Comparison of ENCODE assay signal across 24 cellular contexts in the genomic region with DNA sequence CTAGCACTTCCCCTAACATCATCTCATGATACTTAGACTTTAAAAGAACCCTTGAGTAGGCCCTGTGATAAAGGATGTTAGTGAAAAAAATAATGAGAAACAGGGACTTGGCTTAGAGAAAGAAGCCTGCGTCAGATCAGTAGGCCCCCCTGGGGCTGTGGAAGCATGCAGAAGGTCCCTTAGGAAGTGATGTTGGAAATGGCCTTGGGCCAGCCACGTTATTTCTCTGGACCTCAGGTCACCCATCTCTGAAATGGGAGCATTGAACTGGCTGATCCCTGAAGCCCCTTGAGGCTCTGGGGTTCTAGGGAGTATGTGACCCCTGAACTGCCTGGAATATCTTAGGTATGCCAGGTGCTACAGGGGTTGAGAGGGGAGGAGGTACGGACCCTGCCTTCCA. TPM values are rescaled to one million over a fixed set of nuclear protein-coding genes. Genes with fewer than 3 reads are reported as not detected.
DNase-seq lines count a peak whose midpoint lies in the region; ATAC-seq, FAIRE-seq and TF ChIP-seq lines count a peak whose summit lies in the region.
"Had no signal": no experiment of that assay in that cellular context is flagged by ENCODE, and none has a peak within 500 bp of the region (broad histone marks: within the 10 kb centered on the region; RNA-seq: fewer than 3 reads in every experiment).

No MANE protein-coding gene starts in this region.

- no TSS peak for BruUV-seq in HepG2 (replicated peaks; lab: Mats Ljungman, UMichigan)

- H4K20me1 ChIP-seq in HepG2 (ENCODE audit: insufficient read depth, low read length) (no peaks in the 10 kb centered on the region), osteoblast (ENCODE audit: insufficient read depth, low read length) (no peaks in the 10 kb centered on the region)
- H4K20me1 ChIP-seq: BLaER1 had no signal

- in situ Hi-C loops in HepG2 (cut with HindIII; ENCODE audit: extremely low pct_ligation_motif_present, low pct_unique_long_range_greater_than_20kb) = loop anchor here (25.0 kb wide), 1 partner anchor 297 kb away; no protein-coding TSS in a partner anchor

- no peak overlapping the region for H2AFZ ChIP-seq in HepG2 (ENCODE audit: low read length)
- H2AFZ ChIP-seq in osteoblast (ENCODE audit: low read length) = no peak overlapping the region
- H2AFZ ChIP-seq: GM23248 had no signal

- H3K27me3 ChIP-seq in right atrium auricular region = no peaks in the 10 kb centered on the region
- H3K27me3 ChIP-seq in HepG2 (ENCODE audit: control insufficient read depth in 1 of 2, insufficient read depth in 2 of 2, low read length in 2 of 2) = no peaks in the 10 kb centered on the region
- no peaks in the 10 kb centered on the region for H3K27me3 ChIP-seq in right lobe of liver
- H3K27me3 ChIP-seq in heart right ventricle = no peaks in the 10 kb centered on the region
- no peaks in the 10 kb centered on the region for H3K27me3 ChIP-seq in osteoblast (ENCODE audit: insufficient read depth, low read length)
- H3K27me3 ChIP-seq in effector memory CD4-positive, alpha-beta T cell (replicated peaks; ENCODE audit: control insufficient read depth, insufficient read depth, low read length, poor library complexity, severe bottlenecking) = no peaks in the 10 kb centered on the region
- H3K27me3 ChIP-seq: BLaER1 had no signal

- TF ChIP-seq EP300 in HepG2 (IDR thresholded peaks at IDR 0.05; ENCODE audit: low read depth in 2 of 2, low read length in 2 of 2) (no peak), HepG2 (CRISPR knock-in tag; IDR thresholded peaks at IDR 0.05; ENCODE audit: borderline replicate concordance) (no peak)

- CTCF ChIA-PET in HepG2 (lab: Yijun Ruan, JAX; ENCODE audit: low intra/inter-chr PET ratio, low total read pairs) = no interaction called here

- FAIRE-seq in HepG2 (lab: Jason Lieb, UNC) = no peak
- FAIRE-seq: A204.1, GM12878, GM19239, H1 had no signal

- intact Hi-C loops in Right ventricle myocardium inferior (cut with DNase I) = no loop called here
- intact Hi-C loops in HepG2 (cut with micrococcal nuclease; ENCODE audit: unreplicated experiment) = no loop called here
- intact Hi-C loops in right lobe of liver (cut with DNase I) = no loop called here
- intact Hi-C loops in heart right ventricle (cut with DNase I) = loop anchor here in 1 of 10 donors (5.0 kb wide), 1 partner anchor 677 kb away; no protein-coding TSS in a partner anchor

- POLR2A ChIA-PET in HepG2 (lab: Yijun Ruan, JAX) = no interaction called here

- H3K9me3 ChIP-seq in right atrium auricular region (no peaks in the 10 kb centered on the region), HepG2 (ENCODE audit: low read length) (no peaks in the 10 kb centered on the region), right lobe of liver (no peaks in the 10 kb centered on the region), heart right ventricle (no peaks in the 10 kb centered on the region), osteoblast (ENCODE audit: low read depth, low read length) (no peaks in the 10 kb centered on the region)
- no peaks in the 10 kb centered on the region for H3K9me3 ChIP-seq in effector memory CD4-positive, alpha-beta T cell (ENCODE audit: control insufficient read depth, low read length)
- H3K9me3 ChIP-seq: BLaER1, Caco-2 had no signal

- H3K9ac ChIP-seq in HepG2 (ENCODE audit: insufficient read depth, low read depth, low read length) = no peak overlapping the region
- H3K9ac ChIP-seq: BLaER1, GM23248 had no signal

- no peak for DNase-seq in Right ventricle myocardium inferior (ENCODE audit: missing footprints)
- no peak for DNase-seq in right atrium auricular region (ENCODE audit: low spot score)
- DNase-seq in HepG2 (ENCODE audit: low spot score) = no peak
- no peak for DNase-seq in right lobe of liver
- peak; percentile 43 to 54 for DNase-seq in heart right ventricle
- DNase-seq in osteoblast (ENCODE audit: insufficient read length, low spot score, missing footprints) = peak; percentile 76
- DNase-seq in stimulated activated CD4-positive, alpha-beta T cell treated with anti-CD3 and anti-CD28 coated beads, Interleukin-1b, Interleukin-23, amount 100 ng/mL, for 48 hours = no peak
- no peak for DNase-seq in effector memory CD4-positive, alpha-beta T cell
- DNase-seq: Caco-2; CD4-positive, CD25-positive, alpha-beta regulatory T cell; CD8-positive, alpha-beta T cell; DMS153; EL; GDM1; GM23248; H7; HCEC 1CT had no signal

- 97% methylated on average over 2 of the region's 3 CpGs for WGBS in HepG2 (ENCODE audit: low lambda C conversion rate)
- WGBS in right lobe of liver (ENCODE audit: insufficient coverage, low coverage, low lambda C conversion rate, missing lambda C conversion rate) = 80% methylated on average over 1 of the region's 3 CpGs
- WGBS in heart right ventricle, 2 donors = 63 to 73% methylated on average over 3 of the region's 3 CpGs

- TF ChIP-seq POLR2A in HepG2 (IDR thresholded peaks at IDR 0.05; ENCODE audit: insufficient read depth in 1 of 2, low read depth in 2 of 2, low read length in 2 of 2) (no peak), right lobe of liver (IDR thresholded peaks at IDR 0.05) (no peak)

- H3K36me3 ChIP-seq in right atrium auricular region = no peaks in the 10 kb centered on the region
- H3K36me3 ChIP-seq in HepG2 (replicated peaks in 1 of 2; ENCODE audit: control insufficient read depth in 1 of 2, insufficient read depth in 2 of 2, low read length in 2 of 2) = no peaks in the 10 kb centered on the region
- H3K36me3 ChIP-seq in right lobe of liver = no peaks in the 10 kb centered on the region
- H3K36me3 ChIP-seq in heart right ventricle = no peaks in the 10 kb centered on the region
- H3K36me3 ChIP-seq in osteoblast (ENCODE audit: insufficient read depth, low read length) = no peaks in the 10 kb centered on the region
- H3K36me3 ChIP-seq in effector memory CD4-positive, alpha-beta T cell (ENCODE audit: control insufficient read depth, insufficient read depth, low read length) = no peaks in the 10 kb centered on the region

- H3K4me2 ChIP-seq in HepG2 (ENCODE audit: low read depth, low read length) (no peak overlapping the region), osteoblast (ENCODE audit: insufficient read depth, low read length) (no peak overlapping the region)
- H3K4me2 ChIP-seq: BLaER1 had no signal

- H3K79me2 ChIP-seq in HepG2 (ENCODE audit: insufficient read depth, low read length) (no peaks in the 10 kb centered on the region), osteoblast (ENCODE audit: insufficient read depth, low read length) (no peaks in the 10 kb centered on the region)

- no peak overlapping the region for H3K27ac ChIP-seq in right atrium auricular region
- H3K27ac ChIP-seq in HepG2 (ENCODE audit: extremely low read length, insufficient read depth, low read length) = no peak overlapping the region
- no peak overlapping the region for H3K27ac ChIP-seq in right lobe of liver
- no peak overlapping the region for H3K27ac ChIP-seq in heart right ventricle
- no peak overlapping the region for H3K27ac ChIP-seq in osteoblast (ENCODE audit: low read depth, low read length)
- no peak overlapping the region for H3K27ac ChIP-seq in effector memory CD4-positive, alpha-beta T cell (ENCODE audit: insufficient read depth, low read length, poor library complexity, severe bottlenecking)
- H3K27ac ChIP-seq: 22Rv1, BLaER1, C4-2B, GM23248 had no signal

- ATAC-seq in Right ventricle myocardium inferior (peak; percentile 52), HepG2 (no peak), right lobe of liver (no peak), heart right ventricle (peak in 7 of 8 donors; percentile 25 to 69 (median 42))
- ATAC-seq: CD8-positive, alpha-beta T cell; GM12878 had no signal

- no peak overlapping the region for H3K4me3 ChIP-seq in right atrium auricular region
- no peak overlapping the region for H3K4me3 ChIP-seq in HepG2 (replicated peaks in 1 of 3; ENCODE audit: insufficient read depth in 1 of 3, low read depth in 2 of 3, low read length in 3 of 3)
- H3K4me3 ChIP-seq in right lobe of liver = no peak overlapping the region
- no peak overlapping the region for H3K4me3 ChIP-seq in heart right ventricle
- no peak overlapping the region for H3K4me3 ChIP-seq in osteoblast (ENCODE audit: insufficient read depth, low read length)
- no peak overlapping the region for H3K4me3 ChIP-seq in effector memory CD4-positive, alpha-beta T cell (ENCODE audit: insufficient read depth, low read depth, low read length, poor library complexity, severe bottlenecking)
- H3K4me3 ChIP-seq: BLaER1, GM12878, GM23248 had no signal

- H3K4me1 ChIP-seq in right atrium auricular region (no peaks in the 10 kb centered on the region), HepG2 (ENCODE audit: insufficient read depth, low read length) (no peaks in the 10 kb centered on the region), right lobe of liver (no peaks in the 10 kb centered on the region), heart right ventricle (peaks cover 0 to 5% (median 0%) of the 10 kb centered on the region in 9 donors), osteoblast (ENCODE audit: insufficient read depth, low read length) (no peaks in the 10 kb centered on the region)
- H3K4me1 ChIP-seq in effector memory CD4-positive, alpha-beta T cell (ENCODE audit: control insufficient read depth, insufficient read depth, low read length, poor library complexity, severe bottlenecking) = no peaks in the 10 kb centered on the region
- H3K4me1 ChIP-seq: Caco-2 had no signal

- no peak for TF ChIP-seq CTCF in right atrium auricular region (IDR thresholded peaks at IDR 0.05)
- TF ChIP-seq CTCF in HepG2 (CRISPR knock-in tag; IDR thresholded peaks at IDR 0.05) = no peak
- no peak for TF ChIP-seq CTCF in right lobe of liver (IDR thresholded peaks at IDR 0.05)
- no peak for TF ChIP-seq CTCF in heart right ventricle (IDR thresholded peaks at IDR 0.05)
- TF ChIP-seq CTCF in osteoblast (IDR thresholded peaks at IDR 0.05; ENCODE audit: extremely low read depth, low read depth, low read length) = no peak

- TF ChIP-seq RAD21 in HepG2 (CRISPR knock-in tag; IDR thresholded peaks at IDR 0.05) = no peak

RNA-seq across cellular contexts. Expression of a gene that starts 40.2 kb away (rescaled TPM):
- total RNA-seq in Right ventricle myocardium inferior = 13.6 TPM
- 1 to 10 TPM; 5.3 to 6.8 TPM for total RNA-seq in right atrium auricular region
- total RNA-seq in HepG2 (2016; rRNA removed; fragmentation: Illumina TruSeq; extraction: Trizol) = 87.1 and 93.5 TPM in 2 replicates
- total RNA-seq in HepG2 (2016; cell fraction: cytosol; rRNA removed; fragmentation: Illumina TruSeq; extraction: Trizol; ENCODE audit: low read depth) = 36.4 and 41.9 TPM in 2 replicates
- total RNA-seq in HepG2 (2016; cell fraction: insoluble cytoplasmic fraction; rRNA removed; fragmentation: Illumina TruSeq; extraction: Trizol) = 66.7 and 92.9 TPM in 2 replicates
- total RNA-seq in HepG2 (2016; cell fraction: membrane; rRNA removed; fragmentation: Illumina TruSeq; extraction: Trizol) = 53.5 and 61.3 TPM in 2 replicates
- 65.1 and 73.9 TPM in 2 replicates for total RNA-seq in HepG2 (2016; cell fraction: nucleus; rRNA removed; fragmentation: Illumina TruSeq; extraction: Trizol)
- polyA plus RNA-seq in HepG2 (2011; rRNA removed) = 35.0 and 40.2 TPM in 2 replicates
- 19.1 and 35.5 TPM in 2 replicates for polyA plus RNA-seq in HepG2 (2011; cell fraction: cytosol; rRNA removed)
- 35.1 and 61.3 TPM in 2 replicates for polyA plus RNA-seq in HepG2 (2011; cell fraction: nucleus; rRNA removed)
- polyA plus RNA-seq in HepG2 (2012) = 24.2 and 36.5 TPM in 2 replicates
- 11.7 and 13.9 TPM in 2 replicates for polyA plus RNA-seq in HepG2 (2016; cell fraction: cytosol; fragmentation: Illumina TruSeq; extraction: Trizol; ENCODE audit: low read depth)
- 62.2 and 92.9 TPM in 2 replicates for polyA plus RNA-seq in HepG2 (2016; cell fraction: insoluble cytoplasmic fraction; fragmentation: Illumina TruSeq; extraction: Trizol; ENCODE audit: low read depth)
- polyA plus RNA-seq in HepG2 (2016; cell fraction: membrane; fragmentation: Illumina TruSeq; extraction: Trizol; ENCODE audit: low read depth) = 18.4 and 22.6 TPM in 2 replicates
- polyA plus RNA-seq in HepG2 (2016; cell fraction: nucleus; fragmentation: Illumina TruSeq; extraction: Trizol; ENCODE audit: insufficient read depth, low read depth) = 116 and 125 TPM in 2 replicates
- polyA minus RNA-seq in HepG2 (2011; rRNA and poly(A)+ RNA removed; ENCODE audit: low replicate concordance) = 190 and 207 TPM in 2 replicates
- polyA minus RNA-seq in HepG2 (2011; cell fraction: cytosol; rRNA and poly(A)+ RNA removed) = 29.2 and 59.2 TPM in 2 replicates
- polyA minus RNA-seq in HepG2 (2011; cell fraction: nucleus; rRNA and poly(A)+ RNA removed) = 25.5 and 42.9 TPM in 2 replicates
- total RNA-seq in right lobe of liver = 10 to 100 TPM in 4 of 6 experiments, 1 to 10 TPM in 2; 6.7 to 35.9 (median 13.4) TPM
- total RNA-seq in heart right ventricle = 10 to 100 TPM in 7 of 10 donors, 1 to 10 TPM in 3; 7.0 to 21.4 (median 11.2) TPM
- 10 to 100 TPM in 1 of 2 donors, 1 to 10 TPM in 1; 5.7 to 15.1 TPM for polyA plus RNA-seq in heart right ventricle
- total RNA-seq in osteoblast = 12.7 and 13.6 TPM in 2 replicates

RNA-seq across cellular contexts. Expression of a gene that starts 59.2 kb away (rescaled TPM):
- total RNA-seq in Right ventricle myocardium inferior = 7.4 TPM
- 10 to 100 TPM in 1 of 2 donors, 1 to 10 TPM in 1; 1.9 to 11.1 TPM for total RNA-seq in right atrium auricular region
- 53.6 and 54.1 TPM in 2 replicates for total RNA-seq in HepG2 (2016; rRNA removed; fragmentation: Illumina TruSeq; extraction: Trizol)
- total RNA-seq in HepG2 (2016; cell fraction: cytosol; rRNA removed; fragmentation: Illumina TruSeq; extraction: Trizol; ENCODE audit: low read depth) = 12.4 and 15.7 TPM in 2 replicates
- total RNA-seq in HepG2 (2016; cell fraction: insoluble cytoplasmic fraction; rRNA removed; fragmentation: Illumina TruSeq; extraction: Trizol) = 43.9 and 54.4 TPM in 2 replicates
- 23.2 and 25.0 TPM in 2 replicates for total RNA-seq in HepG2 (2016; cell fraction: membrane; rRNA removed; fragmentation: Illumina TruSeq; extraction: Trizol)
- 22.0 and 26.2 TPM in 2 replicates for total RNA-seq in HepG2 (2016; cell fraction: nucleus; rRNA removed; fragmentation: Illumina TruSeq; extraction: Trizol)
- 60.5 and 67.4 TPM in 2 replicates for polyA plus RNA-seq in HepG2 (2011; rRNA removed)
- polyA plus RNA-seq in HepG2 (2011; cell fraction: cytosol; rRNA removed) = 42.4 and 72.7 TPM in 2 replicates
- polyA plus RNA-seq in HepG2 (2011; cell fraction: nucleus; rRNA removed) = 28.4 and 28.9 TPM in 2 replicates
- 27.8 and 42.7 TPM in 2 replicates for polyA plus RNA-seq in HepG2 (2012)
- 12.3 and 13.2 TPM in 2 replicates for polyA plus RNA-seq in HepG2 (2016; cell fraction: cytosol; fragmentation: Illumina TruSeq; extraction: Trizol; ENCODE audit: low read depth)
- 58.0 and 69.8 TPM in 2 replicates for polyA plus RNA-seq in HepG2 (2016; cell fraction: insoluble cytoplasmic fraction; fragmentation: Illumina TruSeq; extraction: Trizol; ENCODE audit: low read depth)
- polyA plus RNA-seq in HepG2 (2016; cell fraction: membrane; fragmentation: Illumina TruSeq; extraction: Trizol; ENCODE audit: low read depth) = 18.6 and 20.3 TPM in 2 replicates
- 47.4 and 49.7 TPM in 2 replicates for polyA plus RNA-seq in HepG2 (2016; cell fraction: nucleus; fragmentation: Illumina TruSeq; extraction: Trizol; ENCODE audit: insufficient read depth, low read depth)
- polyA minus RNA-seq in HepG2 (2011; rRNA and poly(A)+ RNA removed; ENCODE audit: low replicate concordance) = 12.4 and 47.0 TPM in 2 replicates
- polyA minus RNA-seq in HepG2 (2011; cell fraction: cytosol; rRNA and poly(A)+ RNA removed) = 23.6 and 31.0 TPM in 2 replicates
- 8.1 and 10.9 TPM in 2 replicates for polyA minus RNA-seq in HepG2 (2011; cell fraction: nucleus; rRNA and poly(A)+ RNA removed)
- 100 to 1,000 TPM in 1 of 6 experiments, 10 to 100 TPM in 5; 15.7 to 255 (median 47.2) TPM for total RNA-seq in right lobe of liver
- 10 to 100 TPM in 1 of 10 donors, 1 to 10 TPM in 9; 1.6 to 68.0 (median 4.3) TPM for total RNA-seq in heart right ventricle
- polyA plus RNA-seq in heart right ventricle = 1 to 10 TPM; 3.5 to 4.9 TPM
- 411 and 475 TPM in 2 replicates for total RNA-seq in osteoblast
- total RNA-seq: CD4-positive, CD25-positive, alpha-beta regulatory T cell had no signal

Comparison
In these comparisons a context has a peak if more than half of its experiments do, and no peak if none do; other contexts are left out.
1. DNase-seq: peak in heart right ventricle (2 of 2) and osteoblast (single experiment); none in Right ventricle myocardium inferior (single experiment), right atrium auricular region (single experiment), HepG2 (single experiment), right lobe of liver (0 of 3), stimulated activated CD4-positive, alpha-beta T cell treated with anti-CD3 and anti-CD28 coated beads, Interleukin-1b, Interleukin-23, amount 100 ng/mL, for 48 hours (single experiment) and effector memory CD4-positive, alpha-beta T cell (0 of 3).
2. ATAC-seq: peak in Right ventricle myocardium inferior (single experiment) and heart right ventricle (7 of 8); none in HepG2 (single experiment) and right lobe of liver (0 of 4).